In the genomic region with DNA sequence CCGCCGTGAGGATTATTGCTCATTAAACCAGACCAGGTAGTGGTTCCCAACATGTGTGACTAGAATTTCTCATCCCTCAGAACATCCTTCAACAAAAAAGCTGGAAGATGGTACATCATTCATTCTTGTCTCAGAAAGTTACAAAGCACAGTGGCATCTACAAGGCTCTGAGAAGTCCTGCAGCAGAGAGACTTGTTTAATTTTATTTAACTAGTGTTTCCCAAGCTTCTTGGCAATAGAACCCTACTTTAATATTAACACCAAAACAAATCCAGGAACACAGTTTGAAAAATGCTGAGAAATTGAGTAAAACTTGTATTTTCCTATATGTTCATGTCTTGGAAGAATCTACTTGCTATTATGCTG, we compare ENCODE assay signal across 14 cellular contexts.
"Had no signal": no experiment of that assay in that cellular context is flagged by ENCODE, and none has a peak within 500 bp of the region (broad histone marks: within the 10 kb centered on the region; RNA-seq: fewer than 3 reads in every experiment).

No MANE protein-coding gene starts in this region.

- H3K36me3 ChIP-seq: lower lobe of right lung, right lobe of liver had no signal

- H3K4me3 Mint-ChIP-seq: nephron had no signal

- H3K4me1 ChIP-seq: psoas muscle had no signal

- H3K4me3 ChIP-seq: dorsolateral prefrontal cortex, lower lobe of right lung, mucosa of descending colon, psoas muscle, right lobe of liver had no signal

- ATAC-seq: activated naive CD4-positive, alpha-beta T cell treated with anti-CD3 and anti-CD28 coated beads, Interleukin-2, amount 50 U/mL, for 72 hours; lower lobe of right lung; psoas muscle had no signal

- H3K9me3 Mint-ChIP-seq: nephron had no signal

- H3K27ac ChIP-seq: dorsolateral prefrontal cortex, lower lobe of right lung, psoas muscle, right lobe of liver had no signal

- H3K27me3 ChIP-seq: dorsolateral prefrontal cortex, right lobe of liver had no signal

- DNase-seq: activated CD4-positive, CD25-positive, alpha-beta regulatory T cell treated with anti-CD3 and anti-CD28 coated beads, Interleukin-2, amount 50 U/mL, for 72 hours; activated effector memory CD4-positive, alpha-beta T cell treated with anti-CD3 and anti-CD28 coated beads, Interleukin-2, amount 50 U/mL, for 16 hours; activated T-cell treated with anti-CD3 and anti-CD28 coated beads, Interleukin-2, amount 50 U/mL, for 1 hour; anterior cingulate cortex; dorsolateral prefrontal cortex; lower lobe of right lung; mucosa of descending colon; psoas muscle; right lobe of liver; stimulated activated naive CD4-positive, alpha-beta T cell; substantia nigra; trophoblast cell had no signal

- H3K9me3 ChIP-seq: lower lobe of right lung, mucosa of descending colon, psoas muscle, right lobe of liver had no signal
